In the genomic region with DNA sequence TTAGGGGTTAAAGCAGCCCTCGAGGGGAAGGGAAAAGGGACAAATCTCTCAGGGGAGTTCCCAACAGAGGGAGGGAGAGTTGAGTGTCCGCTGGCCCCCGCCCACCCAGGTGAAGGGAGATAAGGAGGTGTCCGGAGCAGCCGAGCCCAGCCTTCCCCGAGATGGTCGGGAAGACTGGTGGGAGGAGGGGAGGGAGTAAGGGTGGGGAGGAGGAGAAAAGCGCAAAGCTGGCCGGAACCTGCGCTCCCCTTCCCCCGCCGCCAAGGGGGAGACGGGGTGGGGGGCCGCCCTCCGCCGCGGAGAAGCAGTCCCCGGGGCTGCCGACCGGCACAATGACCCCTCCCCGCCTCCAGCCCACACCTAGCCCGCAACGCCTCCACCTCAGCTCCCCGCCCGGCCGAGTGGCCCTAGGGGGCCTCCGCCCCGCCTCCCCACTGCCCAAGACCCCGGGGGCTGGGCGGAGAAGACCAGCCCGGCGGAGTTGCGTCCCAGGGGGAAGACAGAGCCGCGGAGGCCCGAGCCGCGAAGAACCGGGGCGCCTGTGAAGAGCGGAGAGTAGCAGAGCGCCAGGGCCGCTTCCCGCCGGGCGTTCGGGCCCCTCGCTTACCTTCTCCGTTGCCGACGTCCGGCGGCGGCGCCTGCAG, we compare ENCODE assay signal across 9 cellular contexts. TPM values are rescaled to one million over a fixed set of nuclear protein-coding genes. Genes with fewer than 3 reads are reported as not detected.
A peak's percentile ranks its signal among the peaks of the same experiment; 100 is the strongest.
DNase-seq lines count a peak whose midpoint lies in the region; ATAC-seq, FAIRE-seq and TF ChIP-seq lines count a peak whose summit lies in the region.
"Had no signal": no experiment of that assay in that cellular context is flagged by ENCODE, and none has a peak within 500 bp of the region (broad histone marks: within the 10 kb centered on the region; RNA-seq: fewer than 3 reads in every experiment).

No MANE protein-coding gene starts in this region.

- no peak for TF ChIP-seq POLR2A in body of pancreas (IDR thresholded peaks at IDR 0.05)

- 0 to 2% methylated on average over 9 to 55 of the region's 55 CpGs for WGBS in body of pancreas, 2 donors

- peak overlapping the region; percentile 56 to 92 (median 84) for H3K27ac ChIP-seq in body of pancreas

- H3K36me3 ChIP-seq in body of pancreas (replicated peaks in 1 of 2; ENCODE audit: insufficient read depth in 1 of 2, low read depth in 2 of 2), result no peaks in the 10 kb centered on the region

- peak overlapping the region; percentile 84 to 100 for H3K4me3 ChIP-seq in body of pancreas

- H3K4me3 Mint-ChIP-seq in T-helper 1 cell treated with Interleukin-12 subunit alpha and Interleukin-12 subunit beta and Interleukin-4 antibody, amounts not matched to agents 30 μg/mL and 1 μg/mL, for 36 hours, result peak overlapping the region; percentile 100
- H3K4me3 Mint-ChIP-seq in immature natural killer cell, result peak overlapping the region; percentile 97 to 100 (median 99)

- H3K4me1 Mint-ChIP-seq in T-helper 1 cell treated with Interleukin-12 subunit alpha and Interleukin-12 subunit beta and Interleukin-4 antibody, amounts not matched to agents 30 μg/mL and 1 μg/mL, for 36 hours (ENCODE audit: low read depth), result peaks cover 28% of the 10 kb centered on the region
- H3K4me1 Mint-ChIP-seq in immature natural killer cell, result peaks cover 40 to 57% of the 10 kb centered on the region in 2 donors

- no peaks in the 10 kb centered on the region for H3K9me3 ChIP-seq in body of pancreas

- no peak for TF ChIP-seq CTCF in body of pancreas (IDR thresholded peaks at IDR 0.05)
- no peak for TF ChIP-seq CTCF in D721Med (IDR thresholded peaks at IDR 0.05; ENCODE audit: insufficient read depth, missing control alignments)

- peak overlapping the region; percentile 92 for H3K27ac Mint-ChIP-seq in T-helper 1 cell treated with Interleukin-12 subunit alpha and Interleukin-12 subunit beta and Interleukin-4 antibody, amounts not matched to agents 30 μg/mL and 1 μg/mL, for 36 hours
- H3K27ac Mint-ChIP-seq in immature natural killer cell, result peak overlapping the region; percentile 85 to 97 (median 94)

- peaks cover 11% of the 10 kb centered on the region for H3K36me3 Mint-ChIP-seq in T-helper 1 cell treated with Interleukin-12 subunit alpha and Interleukin-12 subunit beta and Interleukin-4 antibody, amounts not matched to agents 30 μg/mL and 1 μg/mL, for 36 hours (ENCODE audit: low read depth)
- H3K36me3 Mint-ChIP-seq in immature natural killer cell, result no peaks in the 10 kb centered on the region

- no peaks in the 10 kb centered on the region for H3K27me3 ChIP-seq in body of pancreas

- H3K4me1 ChIP-seq in body of pancreas, result peaks cover 47% of the 10 kb centered on the region

- H3K27me3 Mint-ChIP-seq in T-helper 1 cell treated with Interleukin-12 subunit alpha and Interleukin-12 subunit beta and Interleukin-4 antibody, amounts not matched to agents 30 μg/mL and 1 μg/mL, for 36 hours (ENCODE audit: low read depth), result no peaks in the 10 kb centered on the region
- H3K27me3 Mint-ChIP-seq in immature natural killer cell (ENCODE audit: low read depth in 3 of 3), result peaks cover 2 to 14% (median 5%) of the 10 kb centered on the region in 3 donors

- no peaks in the 10 kb centered on the region for H3K9me3 Mint-ChIP-seq in T-helper 1 cell treated with Interleukin-12 subunit alpha and Interleukin-12 subunit beta and Interleukin-4 antibody, amounts not matched to agents 30 μg/mL and 1 μg/mL, for 36 hours
- H3K9me3 Mint-ChIP-seq in immature natural killer cell, result no peaks in the 10 kb centered on the region

- peak; percentile 18 for ATAC-seq in GM21360 (IDR thresholded peaks at IDR 0.05; ENCODE audit: unreplicated experiment)
- ATAC-seq in body of pancreas, result peak; percentile 0

- peak; percentile 39 for DNase-seq in COR-L47 (lab: John Stamatoyannopoulos, UW)
- peak; percentile 15 for DNase-seq in HS-27A (ENCODE audit: low read depth)
- DNase-seq in body of pancreas, result peak; percentile 29 to 46 (median 37)
- peak in 2 of 3 donors; percentile 35 to 36 for DNase-seq in immature natural killer cell
- DNase-seq in stimulated activated CD4-positive, alpha-beta T cell treated with anti-CD3 and anti-CD28 coated beads, Interleukin-12 subunit alpha, Interleukin-12 subunit beta, amount 100 ng/mL, for 4 hours, result peak; percentile 25
- no peak for DNase-seq in D721Med (ENCODE audit: insufficient read length, low spot score)

- intact Hi-C loops in body of pancreas (cut with DNase I), result no loop called here

- no peak for FAIRE-seq in D721Med (lab: Jason Lieb, UNC)
- FAIRE-seq: endometrium had no signal

RNA-seq across cellular contexts. Expression of a gene that starts 0.5 kb away (rescaled TPM):
- 100 to 1,000 TPM in 1 of 2 donors, 10 to 100 TPM in 1; 18.2 to 129 TPM for total RNA-seq in body of pancreas
- polyA plus RNA-seq in immature natural killer cell, result 10 to 100 TPM; 16.4 to 50.2 (median 37.0) TPM

RNA-seq across cellular contexts. Expression of a gene that starts 0.9 kb away (rescaled TPM):
- total RNA-seq in body of pancreas, result 10 to 100 TPM in 1 of 2 donors, 1 to 10 TPM in 1; 6.9 to 25.9 TPM
- 10 to 100 TPM; 14.8 to 23.7 (median 18.1) TPM for polyA plus RNA-seq in immature natural killer cell
